8 cellular contexts compared by ENCODE assay signal in genomic region chr5:71782771-71783770, GRCh38.
A peak's percentile ranks its signal among the peaks of the same experiment; 100 is the strongest.
DNase-seq lines count a peak whose midpoint lies in the region; ATAC-seq lines count a peak whose summit lies in the region.

No MANE protein-coding gene starts in this region.

- no peaks in the 10 kb centered on the region for H3K36me3 ChIP-seq in CD4-positive, alpha-beta memory T cell (ENCODE audit: insufficient read depth, low read length)
- H3K36me3 ChIP-seq in endocrine pancreas (ENCODE audit: control insufficient read depth, insufficient read depth, low read length) (no peaks in the 10 kb centered on the region), mesendoderm (ENCODE audit: control insufficient read depth, insufficient read depth, low read length) (no peaks in the 10 kb centered on the region)

- H3K27ac ChIP-seq in CD4-positive, alpha-beta memory T cell (ENCODE audit: low read depth, low read length) = no peak overlapping the region
- H3K27ac ChIP-seq in mesendoderm (ENCODE audit: low read depth, low read length) = no peak overlapping the region

- intact Hi-C loops in CD4-positive, alpha-beta memory T cell (cut with micrococcal nuclease) = no loop called here

- H3K4me3 Mint-ChIP-seq in CD4-positive, alpha-beta memory T cell = peak overlapping the region; percentile 54 to 77 (median 72)

- no peak overlapping the region for H2AK5ac ChIP-seq in mesendoderm (ENCODE audit: low read length)

- H3K36me3 Mint-ChIP-seq in CD4-positive, alpha-beta memory T cell = no peaks in the 10 kb centered on the region

- H3K4me2 ChIP-seq in mesendoderm (ENCODE audit: low read length) = no peak overlapping the region

- H3K79me1 ChIP-seq in mesendoderm (ENCODE audit: low read length) = no peaks in the 10 kb centered on the region

- peaks cover 8 to 19% (median 15%) of the 10 kb centered on the region in 4 donors for H3K4me1 Mint-ChIP-seq in CD4-positive, alpha-beta memory T cell

- no peak overlapping the region for H2BK120ac ChIP-seq in mesendoderm (ENCODE audit: low read depth, low read length)

- H3K27me3 ChIP-seq in CD4-positive, alpha-beta memory T cell (ENCODE audit: insufficient read depth, low read length) = no peaks in the 10 kb centered on the region
- H3K27me3 ChIP-seq in endocrine pancreas (ENCODE audit: control insufficient read depth, insufficient read depth, low read length) (no peaks in the 10 kb centered on the region), mesendoderm (ENCODE audit: insufficient read depth, low read length, poor library complexity) (no peaks in the 10 kb centered on the region)

- H3K23ac ChIP-seq in mesendoderm (ENCODE audit: low read length) = no peak overlapping the region

- H3K79me2 ChIP-seq in mesendoderm (ENCODE audit: control insufficient read depth, insufficient read depth, low read length) = no peaks in the 10 kb centered on the region

- CTCF ChIA-PET in CD4-positive, alpha-beta memory T cell (lab: Charles Lee; ENCODE audit: partially characterized antibody) = interaction anchor here (0.7 to 3.2 kb wide), 4 partner anchors 25 to 525 kb away, joined by 3 to 13 read pairs (median 4); no protein-coding TSS in a partner anchor

- H3K9me3 Mint-ChIP-seq in CD4-positive, alpha-beta memory T cell = no peaks in the 10 kb centered on the region

- H2BK15ac ChIP-seq in mesendoderm (replicated peaks; ENCODE audit: low read depth) = no peak overlapping the region

- H4K8ac ChIP-seq in mesendoderm (ENCODE audit: low read depth, low read length) = no peak overlapping the region

- peak overlapping the region in 1 of 2 donors; percentile 9 for H3K4me3 ChIP-seq in CD4-positive, alpha-beta memory T cell (ENCODE audit: low read length in 2 of 2)
- H3K4me3 ChIP-seq in endocrine pancreas (ENCODE audit: control insufficient read depth, insufficient read depth, low read length) (peak overlapping the region; percentile 81), mesendoderm (ENCODE audit: low read length) (no peak overlapping the region)

- H3K27ac Mint-ChIP-seq in CD4-positive, alpha-beta memory T cell = peak overlapping the region in 6 of 7 donors; percentile 5 to 67 (median 50)

- H3K4me1 ChIP-seq in CD4-positive, alpha-beta memory T cell (ENCODE audit: insufficient read depth, low read length) = peaks cover 16% of the 10 kb centered on the region
- H3K4me1 ChIP-seq in endocrine pancreas (ENCODE audit: control insufficient read depth, insufficient read depth, low read length) = no peaks in the 10 kb centered on the region
- H3K4me1 ChIP-seq in mesendoderm (ENCODE audit: control insufficient read depth, low read depth, low read length) = no peaks in the 10 kb centered on the region

- peak in 4 of 5 donors; percentile 10 to 12 (median 12) for DNase-seq in CD4-positive, alpha-beta memory T cell
- DNase-seq in NCI-H2196 (lab: John Stamatoyannopoulos, UW; ENCODE audit: unreplicated experiment) (peak; percentile 46), mesendoderm (peak; percentile 88)
- DNase-seq in activated CD4-positive, alpha-beta T cell treated with anti-CD3 and anti-CD28 coated beads for 48 hours = peak; percentile 84
- peak; percentile 80 for DNase-seq in stimulated activated CD8-positive, alpha-beta memory T cell treated with anti-CD3 and anti-CD28 coated beads, Interleukin-4, amount 100 ng/mL, for 48 hours

- peak; percentile 83 for ATAC-seq in GM19324 (IDR thresholded peaks at IDR 0.05; ENCODE audit: low FRiP score, unreplicated experiment)
- peak; percentile 96 for ATAC-seq in HG03280 (IDR thresholded peaks at IDR 0.05; ENCODE audit: unreplicated experiment)

- peak overlapping the region; percentile 40 for H3K56ac ChIP-seq in mesendoderm (ENCODE audit: low read length)

- peak overlapping the region; percentile 56 for H3K9ac ChIP-seq in endocrine pancreas (ENCODE audit: control insufficient read depth, insufficient read depth, low read length)
- no peak overlapping the region for H3K9ac ChIP-seq in mesendoderm (ENCODE audit: low read length)

- WGBS in mesendoderm (ENCODE audit: extremely low coverage, insufficient coverage, low lambda C conversion rate) = no CpG with 5 or more reads among the region's 27 CpGs

- no peak overlapping the region for H3K18ac ChIP-seq in mesendoderm (ENCODE audit: low read length)

- H3K4ac ChIP-seq in mesendoderm (ENCODE audit: low read depth, low read length) = no peak overlapping the region

- H3K27me3 Mint-ChIP-seq in CD4-positive, alpha-beta memory T cell = peaks cover 1 to 10% of the 10 kb centered on the region in 2 donors

- no peaks in the 10 kb centered on the region for H3K9me3 ChIP-seq in CD4-positive, alpha-beta memory T cell (ENCODE audit: control insufficient read depth in 1 of 2, low read length in 2 of 2)
- H3K9me3 ChIP-seq in endocrine pancreas (ENCODE audit: control insufficient read depth, low read length) = no peaks in the 10 kb centered on the region

- no peak overlapping the region for H4K5ac ChIP-seq in mesendoderm (ENCODE audit: low read length)

- no peak overlapping the region for H2BK5ac ChIP-seq in mesendoderm (ENCODE audit: low read length)

- POLR2A ChIA-PET in CD4-positive, alpha-beta memory T cell (lab: Charles Lee; ENCODE audit: partially characterized antibody) = interaction anchor here (0.8 kb wide), 1 partner anchor 537 kb away, joined by 3 read pairs; the partner anchor contains the start of genes MRPS27 and PTCD2

Comparison
In these comparisons a context has a peak if more than half of its experiments do, and no peak if none do; other contexts are left out.
1. DNase-seq: peak in every context shown above with its lines; median percentile 88 in mesendoderm; 84 in activated CD4-positive, alpha-beta T cell treated with anti-CD3 and anti-CD28 coated beads for 48 hours; 80 in stimulated activated CD8-positive, alpha-beta memory T cell treated with anti-CD3 and anti-CD28 coated beads, Interleukin-4, amount 100 ng/mL, for 48 hours; 46 in NCI-H2196; 12 in CD4-positive, alpha-beta memory T cell.